In the genomic region with DNA sequence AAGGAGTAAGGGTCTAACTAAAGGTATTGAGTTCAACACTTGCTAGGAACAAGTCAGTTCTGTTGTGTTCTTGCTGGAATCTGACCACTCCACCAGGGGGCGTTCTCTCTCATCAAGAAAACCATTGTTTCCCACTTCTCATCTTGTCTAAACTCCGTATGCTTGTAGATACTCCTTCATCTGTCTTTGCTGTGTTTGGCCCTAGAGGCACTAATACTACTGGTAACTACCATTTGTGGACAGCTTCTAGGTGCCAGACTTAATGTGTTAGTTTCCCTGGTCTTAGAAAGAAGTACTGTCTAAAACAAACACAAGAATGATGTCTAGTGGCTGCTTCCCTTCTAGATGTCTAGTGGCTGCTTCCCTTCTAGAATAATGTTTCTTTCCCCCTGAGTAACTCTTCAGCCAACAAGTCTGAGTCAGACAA, we compare ENCODE assay signal across 1 cellular context.
TF ChIP-seq lines count a peak whose summit lies in the region.

No MANE protein-coding gene starts in this region.

TF ChIP-seq in HEK293, 187 proteins besides CTCF, POLR2A, EP300 and RAD21 (continued from another document):
- TF ChIP-seq, protein P1, sequence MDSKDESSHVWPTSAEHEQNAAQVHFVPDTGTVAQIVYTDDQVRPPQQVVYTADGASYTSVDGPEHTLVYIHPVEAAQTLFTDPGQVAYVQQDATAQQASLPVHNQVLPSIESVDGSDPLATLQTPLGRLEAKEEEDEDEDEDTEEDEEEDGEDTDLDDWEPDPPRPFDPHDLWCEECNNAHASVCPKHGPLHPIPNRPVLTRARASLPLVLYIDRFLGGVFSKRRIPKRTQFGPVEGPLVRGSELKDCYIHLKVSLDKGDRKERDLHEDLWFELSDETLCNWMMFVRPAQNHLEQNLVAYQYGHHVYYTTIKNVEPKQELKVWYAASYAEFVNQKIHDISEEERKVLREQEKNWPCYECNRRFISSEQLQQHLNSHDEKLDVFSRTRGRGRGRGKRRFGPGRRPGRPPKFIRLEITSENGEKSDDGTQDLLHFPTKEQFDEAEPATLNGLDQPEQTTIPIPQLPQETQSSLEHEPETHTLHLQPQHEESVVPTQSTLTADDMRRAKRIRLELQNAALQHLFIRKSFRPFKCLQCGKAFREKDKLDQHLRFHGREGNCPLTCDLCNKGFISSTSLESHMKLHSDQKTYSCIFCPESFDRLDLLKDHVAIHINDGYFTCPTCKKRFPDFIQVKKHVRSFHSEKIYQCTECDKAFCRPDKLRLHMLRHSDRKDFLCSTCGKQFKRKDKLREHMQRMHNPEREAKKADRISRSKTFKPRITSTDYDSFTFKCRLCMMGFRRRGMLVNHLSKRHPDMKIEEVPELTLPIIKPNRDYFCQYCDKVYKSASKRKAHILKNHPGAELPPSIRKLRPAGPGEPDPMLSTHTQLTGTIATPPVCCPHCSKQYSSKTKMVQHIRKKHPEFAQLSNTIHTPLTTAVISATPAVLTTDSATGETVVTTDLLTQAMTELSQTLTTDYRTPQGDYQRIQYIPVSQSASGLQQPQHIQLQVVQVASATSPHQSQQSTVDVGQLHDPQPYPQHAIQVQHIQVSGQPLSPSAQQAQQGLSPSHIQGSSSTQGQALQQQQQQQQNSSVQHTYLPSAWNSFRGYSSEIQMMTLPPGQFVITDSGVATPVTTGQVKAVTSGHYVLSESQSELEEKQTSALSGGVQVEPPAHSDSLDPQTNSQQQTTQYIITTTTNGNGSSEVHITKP (tag by site-specific recombination; IDR thresholded peaks at IDR 0.05) = 0 out of 2 replicates have a peak, but pooled peaks have one; percentile 21
TF ChIP-seq in HEK293: peak in this region for 2.
